8 cellular contexts compared by ENCODE assay signal in the genomic region with DNA sequence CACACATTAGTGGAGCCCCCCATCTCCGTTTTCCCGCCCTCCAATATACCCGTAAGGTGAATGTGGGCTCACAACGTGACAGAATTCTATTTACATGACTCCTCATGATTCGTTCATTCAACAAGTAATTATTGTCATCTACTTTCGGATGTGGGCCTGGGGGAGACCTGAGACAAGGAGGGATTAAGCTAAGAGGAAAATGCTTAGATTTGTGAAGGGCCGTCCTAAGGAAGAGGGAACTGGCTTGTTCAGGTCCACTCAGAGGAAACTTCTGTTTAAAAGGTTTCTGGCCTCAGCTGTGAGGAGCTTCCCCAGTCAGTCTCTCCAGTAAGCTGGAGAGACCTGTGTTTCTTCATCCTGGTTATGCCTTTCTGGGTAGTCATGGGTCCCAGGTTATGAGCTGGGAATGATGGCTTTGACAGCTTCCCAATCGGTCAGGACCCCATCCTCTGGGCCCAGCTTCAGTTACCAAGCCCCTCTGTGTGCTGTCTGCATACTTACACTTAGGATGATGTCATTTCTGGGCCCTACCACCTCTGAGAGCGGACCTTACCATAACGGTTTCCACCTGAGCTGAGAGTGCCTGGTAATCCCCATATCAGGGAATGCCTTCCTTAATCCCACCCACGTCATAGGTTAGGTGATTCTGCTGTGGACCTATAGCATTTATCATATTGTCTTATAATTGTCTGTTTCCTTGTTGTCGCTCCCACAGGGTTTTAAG. TPM values are rescaled to one million over a fixed set of nuclear protein-coding genes. Genes with fewer than 3 reads are reported as not detected.
DNase-seq lines count a peak whose midpoint lies in the region; ATAC-seq and TF ChIP-seq lines count a peak whose summit lies in the region.

No MANE protein-coding gene starts in this region.

- POLR2A ChIA-PET in OCI-LY7 (lab: Charles Lee), result interaction anchor here (0.6 to 1.2 kb wide), 4 partner anchors 9 to 948 kb away, joined by 4 to 6 read pairs (median 4); no protein-coding TSS in a partner anchor

- no peaks in the 10 kb centered on the region for H3K9me2 ChIP-seq in OCI-LY7 (ENCODE audit: insufficient read depth, low read length)

- H3K36me3 ChIP-seq in OCI-LY7 (ENCODE audit: insufficient read depth, low read length), result no peaks in the 10 kb centered on the region

- H4K20me1 ChIP-seq in OCI-LY7 (ENCODE audit: insufficient read depth, low read length), result no peaks in the 10 kb centered on the region

- no peak overlapping the region for H3K27ac ChIP-seq in OCI-LY7 (ENCODE audit: low read depth, low read length, poor library complexity, severe bottlenecking)

- H2AFZ ChIP-seq in OCI-LY7 (ENCODE audit: low read length), result peak overlapping the region; percentile 100

- H3K4me3 ChIP-seq in OCI-LY7 (ENCODE audit: low read depth, low read length, poor library complexity, severe bottlenecking) (peak overlapping the region; percentile 34), epithelial cell of esophagus (ENCODE audit: low read length) (peak overlapping the region; percentile 36), skeletal muscle cell (ENCODE audit: low read depth, low read length) (peak overlapping the region; percentile 90)

- DNase-seq in DMS153 treated with DMSO at 0.1 percent for 48 hours (lab: John Stamatoyannopoulos, UW; ENCODE audit: unreplicated experiment) (peak; percentile 43), DMS153 (lab: John Stamatoyannopoulos, UW) (no peak), OCI-LY7 (ENCODE audit: low spot score) (no peak), epithelial cell of esophagus (ENCODE audit: low read depth) (no peak), skeletal muscle cell (ENCODE audit: low read depth) (no peak), putamen (ENCODE audit: low spot score) (no peak), activated gamma-delta T cell treated with Interleukin-2 at 50 U/mL for 16 hours (no peak)

- H3K79me2 ChIP-seq in OCI-LY7 (ENCODE audit: insufficient read depth, low read depth, low read length), result peaks cover 14% of the 10 kb centered on the region; the same call in 1 of the 2 replicates

- TF ChIP-seq CTCF in OCI-LY7 (conservative IDR thresholded peaks at IDR 0.05; ENCODE audit: low read length), result no peak
- no peak for TF ChIP-seq CTCF in epithelial cell of esophagus (IDR thresholded peaks at IDR 0.05; ENCODE audit: insufficient read depth, low read depth, low read length, missing control alignments)

- peak overlapping the region; percentile 65 for H3K4me2 ChIP-seq in OCI-LY7 (ENCODE audit: low read length)

- H3K4me1 ChIP-seq in OCI-LY7 (ENCODE audit: insufficient read depth, low read length, poor library complexity, severe bottlenecking), result peaks cover 14% of the 10 kb centered on the region

- BruUV-seq in OCI-LY7 (replicated peaks; lab: Mats Ljungman, UMichigan), result no TSS peak

- intact Hi-C loops in OCI-LY7 (cut with micrococcal nuclease; ENCODE audit: unreplicated experiment), result no loop called here

- CTCF ChIA-PET in OCI-LY7 (lab: Charles Lee; ENCODE audit: unreplicated experiment), result interaction anchor here (0.8 to 1.1 kb wide), 2 partner anchors 8 to 277 kb away, joined by 3 read pairs; no protein-coding TSS in a partner anchor

- ATAC-seq in GM19395 (IDR thresholded peaks at IDR 0.05; ENCODE audit: unreplicated experiment), result no peak

- H3K9me3 ChIP-seq in OCI-LY7 (ENCODE audit: low read length), result no peaks in the 10 kb centered on the region

RNA-seq across cellular contexts. Expression of gene ERI3, which starts 0.7 kb away (rescaled TPM):
- total RNA-seq in OCI-LY7 (2014; rRNA removed; shearing (Covaris generic)), result 47.4 and 53.3 TPM in 2 replicates
- 46.5 and 49.5 TPM in 2 replicates for total RNA-seq in OCI-LY7 (2022)

RNA-seq across cellular contexts. Expression of gene RNF220, which starts 49.3 kb away (rescaled TPM):
- 85.5 and 107 TPM in 2 replicates for total RNA-seq in OCI-LY7 (2014; rRNA removed; shearing (Covaris generic))
- total RNA-seq in OCI-LY7 (2022), result 82.3 and 84.7 TPM in 2 replicates

Comparison
In these comparisons a context has a peak if more than half of its experiments do, and no peak if none do; other contexts are left out.
1. H3K4me3 ChIP-seq: peak in every context shown above with its lines; median percentile 90 in skeletal muscle cell; 36 in epithelial cell of esophagus; 34 in OCI-LY7.